9 cellular contexts compared by ENCODE assay signal in the genomic region with DNA sequence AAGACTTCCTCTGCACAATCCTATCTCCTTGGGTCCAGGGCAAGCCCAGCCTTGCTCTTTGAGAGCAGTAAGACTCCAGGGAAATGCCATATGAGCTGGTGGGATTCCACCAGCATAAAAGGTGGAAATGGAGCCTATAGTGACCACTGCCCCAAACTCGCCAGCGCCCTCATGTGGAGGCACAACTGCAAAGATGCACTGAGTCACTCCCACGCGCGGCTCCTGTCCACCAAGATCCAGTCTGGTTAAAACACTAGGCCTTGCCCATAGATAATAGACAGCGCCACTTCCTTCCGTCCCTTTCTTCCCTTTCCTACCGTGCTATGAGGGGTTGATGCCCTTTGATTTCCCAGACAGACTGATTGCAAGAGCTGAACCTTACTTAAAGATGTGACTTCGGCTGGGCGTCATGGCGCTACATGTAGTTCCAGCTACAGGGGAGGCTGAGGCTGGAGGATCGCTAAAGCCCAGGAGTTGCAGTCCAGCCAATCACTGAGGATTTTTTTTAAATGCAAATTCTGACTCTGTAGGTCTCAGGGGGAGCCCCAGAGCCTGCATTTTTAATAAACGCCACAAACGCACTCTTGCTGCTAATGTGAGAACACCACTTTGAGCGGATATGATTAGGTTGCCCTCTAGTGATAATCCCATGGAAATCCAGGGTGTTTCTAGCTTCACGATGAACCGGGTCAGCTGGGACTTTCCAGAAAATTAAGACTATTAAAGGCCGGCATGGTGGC.
DNase-seq lines count a peak whose midpoint lies in the region; ATAC-seq and TF ChIP-seq lines count a peak whose summit lies in the region.
"Had no signal": no experiment of that assay in that cellular context is flagged by ENCODE, and none has a peak within 500 bp of the region (broad histone marks: within the 10 kb centered on the region; RNA-seq: fewer than 3 reads in every experiment).

No MANE protein-coding gene starts in this region.

- H3K9me3 Mint-ChIP-seq in activated CD8-positive, alpha-beta memory T cell treated with anti-CD3 and anti-CD28 coated beads, Interleukin-2, amount 10 ng/mL, durations not matched to agents 7 days and 5 days (ENCODE audit: low read depth): no peaks in the 10 kb centered on the region

- DNase-seq in activated CD8-positive, alpha-beta memory T cell treated with anti-CD3 and anti-CD28 coated beads, Interleukin-2, amount 10 ng/mL, durations not matched to agents 7 days and 5 days: peak; percentile 38
- no peak for DNase-seq in activated CD8-positive, alpha-beta memory T cell treated with anti-CD3 and anti-CD28 coated beads for 24 hours
- DNase-seq in NAMALWA (ENCODE audit: low spot score) (peak; percentile 47), body of pancreas (peak; percentile 17 to 32 (median 23)), right lobe of liver (no peak), GF-D8 (lab: John Stamatoyannopoulos, UW) (no peak), cerebellum (ENCODE audit: low spot score) (no peak)
- DNase-seq in central memory CD4-positive, alpha-beta T cell: no peak

- no peak for TF ChIP-seq POLR2A in body of pancreas (IDR thresholded peaks at IDR 0.05)
- no peak for TF ChIP-seq POLR2A in right lobe of liver (IDR thresholded peaks at IDR 0.05)

- H3K4me3 ChIP-seq in body of pancreas (no peak overlapping the region), right lobe of liver (no peak overlapping the region)

- no peaks in the 10 kb centered on the region for H3K4me1 Mint-ChIP-seq in activated CD8-positive, alpha-beta memory T cell treated with anti-CD3 and anti-CD28 coated beads, Interleukin-2, amount 10 ng/mL, durations not matched to agents 7 days and 5 days

- H3K27ac Mint-ChIP-seq in activated CD8-positive, alpha-beta memory T cell treated with anti-CD3 and anti-CD28 coated beads, Interleukin-2, amount 10 ng/mL, durations not matched to agents 7 days and 5 days: no peak overlapping the region
- H3K27ac Mint-ChIP-seq: activated naive CD8-positive, alpha-beta T cell had no signal

- 51 to 55% methylated on average over 18 of the region's 18 CpGs for WGBS in body of pancreas, 2 donors
- 31% methylated on average over 8 of the region's 18 CpGs for WGBS in right lobe of liver (ENCODE audit: insufficient coverage, low coverage, low lambda C conversion rate, missing lambda C conversion rate)

- H3K27me3 ChIP-seq in body of pancreas (no peaks in the 10 kb centered on the region), right lobe of liver (no peaks in the 10 kb centered on the region)

- H3K4me3 Mint-ChIP-seq in activated CD8-positive, alpha-beta memory T cell treated with anti-CD3 and anti-CD28 coated beads, Interleukin-2, amount 10 ng/mL, durations not matched to agents 7 days and 5 days: no peak overlapping the region
- H3K4me3 Mint-ChIP-seq: activated naive CD8-positive, alpha-beta T cell had no signal

- no peaks in the 10 kb centered on the region for H3K36me3 Mint-ChIP-seq in activated CD8-positive, alpha-beta memory T cell treated with anti-CD3 and anti-CD28 coated beads, Interleukin-2, amount 10 ng/mL, durations not matched to agents 7 days and 5 days

- H3K4me1 ChIP-seq in body of pancreas: no peaks in the 10 kb centered on the region
- H3K4me1 ChIP-seq in right lobe of liver: no peaks in the 10 kb centered on the region

- H3K27ac ChIP-seq in body of pancreas (no peak overlapping the region), right lobe of liver (no peak overlapping the region)

- ATAC-seq in activated CD8-positive, alpha-beta memory T cell treated with anti-CD3 and anti-CD28 coated beads, Interleukin-2, amount 10 ng/mL, durations not matched to agents 7 days and 5 days: no peak
- ATAC-seq in body of pancreas (peak; percentile 78), right lobe of liver (peak; percentile 57 to 77 (median 68))

- CTCF ChIA-PET in activated CD8-positive, alpha-beta memory T cell treated with anti-CD3 and anti-CD28 coated beads, Interleukin-2, amount 10 ng/mL, durations not matched to agents 7 days and 5 days (lab: Charles Lee): interaction anchor here (0.6 to 2.5 kb wide), 7 partner anchors 10 to 157 kb away, joined by 3 to 11 read pairs (median 4); no protein-coding TSS in a partner anchor

- H3K36me3 ChIP-seq in body of pancreas (replicated peaks in 1 of 2; ENCODE audit: insufficient read depth in 1 of 2, low read depth in 2 of 2) (no peaks in the 10 kb centered on the region), right lobe of liver (no peaks in the 10 kb centered on the region)

- TF ChIP-seq CTCF in body of pancreas (IDR thresholded peaks at IDR 0.05): peak; percentile 36 to 64 (median 55)
- peak; percentile 32 to 43 (median 40) for TF ChIP-seq CTCF in right lobe of liver (IDR thresholded peaks at IDR 0.05)

- H3K9me3 ChIP-seq in body of pancreas: no peaks in the 10 kb centered on the region
- H3K9me3 ChIP-seq in right lobe of liver: no peaks in the 10 kb centered on the region

- H3K27me3 Mint-ChIP-seq in activated CD8-positive, alpha-beta memory T cell treated with anti-CD3 and anti-CD28 coated beads, Interleukin-2, amount 10 ng/mL, durations not matched to agents 7 days and 5 days: peaks cover 3% of the 10 kb centered on the region

- intact Hi-C loops in body of pancreas (cut with DNase I): loop anchor here (10.0 kb wide), 1 partner anchor 156 kb away; the partner anchor contains the start of gene KIF5B
- intact Hi-C loops in right lobe of liver (cut with DNase I): no loop called here

Comparison
In these comparisons a context has a peak if more than half of its experiments do, and no peak if none do; other contexts are left out.
1. DNase-seq: peak in activated CD8-positive, alpha-beta memory T cell treated with anti-CD3 and anti-CD28 coated beads, Interleukin-2, amount 10 ng/mL, durations not matched to agents 7 days and 5 days (single experiment), NAMALWA (single experiment) and body of pancreas (4 of 4); none in activated CD8-positive, alpha-beta memory T cell treated with anti-CD3 and anti-CD28 coated beads for 24 hours (single experiment), right lobe of liver (0 of 3), GF-D8 (single experiment), cerebellum (single experiment) and central memory CD4-positive, alpha-beta T cell (single experiment).